Comparison of ENCODE assay signal across 15 cellular contexts in genomic region chr12:107649615-107650014, GRCh38.
"Had no signal": no experiment of that assay in that cellular context is flagged by ENCODE, and none has a peak within 500 bp of the region (broad histone marks: within the 10 kb centered on the region; RNA-seq: fewer than 3 reads in every experiment).

No MANE protein-coding gene starts in this region.

- H3K27me3 ChIP-seq: gastrocnemius medialis, right lobe of liver, thyroid gland, upper lobe of right lung had no signal

- ATAC-seq: gastrocnemius medialis; mucosa of descending colon; natural killer cell treated with Interleukin-12 subunit alpha and Interleukin-12 subunit beta and Interleukin-15 and Interleukin-18, amount 100 ng/mL, for 72 hours; right lobe of liver; upper lobe of right lung had no signal

- H3K27ac ChIP-seq: gastrocnemius medialis, right lobe of liver, thyroid gland, upper lobe of right lung had no signal

- H3K4me3 ChIP-seq: gastrocnemius medialis, mucosa of descending colon, right lobe of liver, thyroid gland, upper lobe of right lung had no signal

- H3K4me1 ChIP-seq: gastrocnemius medialis, thyroid gland, upper lobe of right lung had no signal

- H3K9me3 ChIP-seq: gastrocnemius medialis, mucosa of descending colon, right lobe of liver, thyroid gland, upper lobe of right lung had no signal

- DNase-seq: activated CD4-positive, alpha-beta T cell treated with anti-CD3 and anti-CD28 coated beads for 4 hours; activated CD4-positive, alpha-beta T cell treated with anti-CD3 and anti-CD28 coated beads, Interleukin-2, amount 50 U/mL, for 4 hours; activated effector memory CD4-positive, alpha-beta T cell treated with anti-CD3 and anti-CD28 coated beads, Interleukin-2, amount 50 U/mL, for 16 hours; activated naive CD4-positive, alpha-beta T cell treated with anti-CD3 and anti-CD28 coated beads, Interleukin-2, amount 50 U/mL, for 16 hours; effector CD8-positive, alpha-beta T cell; gastrocnemius medialis; glutamatergic neuron; left cardiac atrium; mucosa of descending colon; posterior cingulate gyrus; right lobe of liver; stimulated activated CD4-positive, alpha-beta T cell treated with anti-CD3 and anti-CD28 coated beads, Interleukin-4, amount 100 ng/mL, for 1 hour; thyroid gland; upper lobe of right lung had no signal

- H3K36me3 ChIP-seq: gastrocnemius medialis, right lobe of liver, upper lobe of right lung had no signal
